8 cellular contexts compared by ENCODE assay signal in genomic region chr4:70722199-70722791, GRCh38. TPM values are rescaled to one million over a fixed set of nuclear protein-coding genes. Genes with fewer than 3 reads are reported as not detected.
A peak's percentile ranks its signal among the peaks of the same experiment; 100 is the strongest.
DNase-seq lines count a peak whose midpoint lies in the region; ATAC-seq and TF ChIP-seq lines count a peak whose summit lies in the region.

No MANE protein-coding gene starts in this region.

- no peaks in the 10 kb centered on the region for H3K27me3 Mint-ChIP-seq in stimulated activated naive B cell treated with anti-CD40 and anti-IgM and Interleukin-4, amounts not matched to agents 10 μg/mL and 1 μg/mL and 100 μg/mL, for 72 hours

- ATAC-seq in stimulated activated naive B cell treated with anti-CD40 and anti-IgM and Interleukin-4, amounts not matched to agents 10 μg/mL and 1 μg/mL and 100 μg/mL, for 72 hours (replicated peaks) = no peak

- peak overlapping the region; percentile 38 for H3K4me3 ChIP-seq in kidney epithelial cell (ENCODE audit: low read depth, low read length)

- no peak for TF ChIP-seq CTCF in kidney epithelial cell (IDR thresholded peaks at IDR 0.05; ENCODE audit: insufficient read depth, low read length, poor library complexity, severe bottlenecking)

- H3K4me1 Mint-ChIP-seq in stimulated activated naive B cell treated with anti-CD40 and anti-IgM and Interleukin-4, amounts not matched to agents 10 μg/mL and 1 μg/mL and 100 μg/mL, for 72 hours = peaks cover 10 to 18% of the 10 kb centered on the region in 2 donors

- DNase-seq in COR-L47 (lab: John Stamatoyannopoulos, UW) (peak; percentile 66), NCI-H2171 treated with DMSO at 0.1 percent for 48 hours (lab: John Stamatoyannopoulos, UW) (peak; percentile 52), amygdala (lab: John Stamatoyannopoulos, UW) (peak in 31 of 56 donors; percentile 3 to 46 (median 20)), kidney epithelial cell (ENCODE audit: low read depth) (no peak), SIG-M5 (lab: John Stamatoyannopoulos, UW) (no peak), OCI-M2 (lab: John Stamatoyannopoulos, UW; ENCODE audit: unreplicated experiment) (no peak)
- peak; percentile 9 for DNase-seq in stimulated activated naive CD4-positive, alpha-beta T cell treated with Interleukin-2 at 50 U/mL for 16 hours (lab: John Stamatoyannopoulos, UW)
- DNase-seq in stimulated activated naive B cell treated with anti-CD40 and anti-IgM and Interleukin-4, amounts not matched to agents 10 μg/mL and 1 μg/mL and 100 μg/mL, for 72 hours = no peak

- H3K9me3 Mint-ChIP-seq in stimulated activated naive B cell treated with anti-CD40 and anti-IgM and Interleukin-4, amounts not matched to agents 10 μg/mL and 1 μg/mL and 100 μg/mL, for 72 hours = no peaks in the 10 kb centered on the region

- no peak overlapping the region for H3K27ac Mint-ChIP-seq in stimulated activated naive B cell treated with anti-CD40 and anti-IgM and Interleukin-4, amounts not matched to agents 10 μg/mL and 1 μg/mL and 100 μg/mL, for 72 hours

- no peaks in the 10 kb centered on the region for H3K36me3 ChIP-seq in kidney epithelial cell (ENCODE audit: control insufficient read depth, insufficient read depth, low read length)

- H3K36me3 Mint-ChIP-seq in stimulated activated naive B cell treated with anti-CD40 and anti-IgM and Interleukin-4, amounts not matched to agents 10 μg/mL and 1 μg/mL and 100 μg/mL, for 72 hours = peaks cover 11 to 18% of the 10 kb centered on the region in 2 donors

- H3K4me3 Mint-ChIP-seq in stimulated activated naive B cell treated with anti-CD40 and anti-IgM and Interleukin-4, amounts not matched to agents 10 μg/mL and 1 μg/mL and 100 μg/mL, for 72 hours = no peak overlapping the region

- H3K27me3 ChIP-seq in kidney epithelial cell (ENCODE audit: control insufficient read depth, insufficient read depth, low read length) = no peaks in the 10 kb centered on the region

RNA-seq across cellular contexts. Expression of gene RUFY3, which starts 0.5 kb away (rescaled TPM):
- total RNA-seq in kidney epithelial cell = 31.1 and 35.6 TPM in 2 replicates

RNA-seq across cellular contexts. Expression of gene UTP3, which starts 34.0 kb away (rescaled TPM):
- 24.5 and 25.3 TPM in 2 replicates for total RNA-seq in kidney epithelial cell

RNA-seq across cellular contexts. Expression of gene JCHAIN, which starts 56.0 kb away (rescaled TPM):
- not detected in 2 replicates for total RNA-seq in kidney epithelial cell

Comparison
In these comparisons a context has a peak if more than half of its experiments do, and no peak if none do; other contexts are left out.
1. DNase-seq: peak in COR-L47 (single experiment), NCI-H2171 treated with DMSO at 0.1 percent for 48 hours (single experiment), amygdala (31 of 56) and stimulated activated naive CD4-positive, alpha-beta T cell treated with Interleukin-2 at 50 U/mL for 16 hours (single experiment); none in kidney epithelial cell (single experiment), SIG-M5 (single experiment), stimulated activated naive B cell treated with anti-CD40 and anti-IgM and Interleukin-4, amounts not matched to agents 10 μg/mL and 1 μg/mL and 100 μg/mL, for 72 hours (single experiment) and OCI-M2 (single experiment).